ENCODE assay signal across 8 cellular contexts in genomic region chr6:16766043-16766521, GRCh38. TPM values are rescaled to one million over a fixed set of nuclear protein-coding genes. Genes with fewer than 3 reads are reported as not detected.
DNase-seq lines count a peak whose midpoint lies in the region; ATAC-seq and TF ChIP-seq lines count a peak whose summit lies in the region.

No MANE protein-coding gene starts in this region.

- no peaks in the 10 kb centered on the region for H3K9me3 ChIP-seq in SK-N-MC (ENCODE audit: low read depth, low read length)
- H3K9me3 ChIP-seq in ascending aorta: no peaks in the 10 kb centered on the region

- H3K4me3 ChIP-seq in SK-N-MC (peak overlapping the region; percentile 16; the same call in 1 of the 2 replicates), epithelial cell of esophagus (ENCODE audit: low read length) (no peak overlapping the region), ascending aorta (no peak overlapping the region)

- intact Hi-C loops in ascending aorta (cut with DNase I): loop anchor here (5.0 to 10.0 kb wide), 2 partner anchors 549 to 631 kb away; no protein-coding TSS in a partner anchor

- no peaks in the 10 kb centered on the region for H3K27me3 ChIP-seq in ascending aorta

- peak; percentile 52 for DNase-seq in activated naive CD4-positive, alpha-beta T cell treated with Interleukin-2 at 50 U/mL for 16 hours
- DNase-seq in activated naive CD4-positive, alpha-beta T cell treated with anti-CD3 and anti-CD28 coated beads, Interleukin-2, amount 50 U/mL, for 16 hours: no peak
- DNase-seq in SK-N-MC (ENCODE audit: low read depth, low spot score): no peak
- peak; percentile 75 for DNase-seq in epithelial cell of esophagus (ENCODE audit: low read depth)
- no peak for DNase-seq in stimulated activated effector memory CD8-positive, alpha-beta T cell treated with anti-CD3 and anti-CD28 coated beads, Interleukin-12 subunit alpha, Interleukin-12 subunit beta, amount 100 ng/mL, for 72 hours (ENCODE audit: low spot score in 2 of 2)
- no peak for DNase-seq in ascending aorta (ENCODE audit: low spot score in 2 of 2)

- H3K27ac Mint-ChIP-seq in stimulated activated effector memory CD8-positive, alpha-beta T cell treated with anti-CD3 and anti-CD28 coated beads, Interleukin-12 subunit alpha, Interleukin-12 subunit beta, amount 100 ng/mL, for 72 hours: no peak overlapping the region

- TF ChIP-seq CTCF in epithelial cell of esophagus (IDR thresholded peaks at IDR 0.05; ENCODE audit: insufficient read depth, low read depth, low read length, missing control alignments) (no peak), ascending aorta (IDR thresholded peaks at IDR 0.05) (no peak)

- peaks cover 20% of the 10 kb centered on the region for H3K36me3 Mint-ChIP-seq in stimulated activated effector memory CD8-positive, alpha-beta T cell treated with anti-CD3 and anti-CD28 coated beads, Interleukin-12 subunit alpha, Interleukin-12 subunit beta, amount 100 ng/mL, for 72 hours

- H3K4me1 ChIP-seq in ascending aorta: peaks cover 6 to 38% of the 10 kb centered on the region in 2 donors

- ATAC-seq in stimulated activated effector memory CD8-positive, alpha-beta T cell treated with anti-CD3 and anti-CD28 coated beads, Interleukin-12 subunit alpha, Interleukin-12 subunit beta, amount 100 ng/mL, for 72 hours: peak; percentile 60
- ATAC-seq in GM21526 (IDR thresholded peaks at IDR 0.05; ENCODE audit: low FRiP score, unreplicated experiment) (no peak), GM18907 (IDR thresholded peaks at IDR 0.05; ENCODE audit: unreplicated experiment) (no peak)

- peak overlapping the region; percentile 29 for H3K9ac ChIP-seq in SK-N-MC (ENCODE audit: insufficient read length)

- H3K27ac ChIP-seq in SK-N-MC (peak overlapping the region; percentile 26; the same call in 1 of the 2 replicates), ascending aorta (no peak overlapping the region)

- peaks cover 54% of the 10 kb centered on the region for H3K4me1 Mint-ChIP-seq in stimulated activated effector memory CD8-positive, alpha-beta T cell treated with anti-CD3 and anti-CD28 coated beads, Interleukin-12 subunit alpha, Interleukin-12 subunit beta, amount 100 ng/mL, for 72 hours

- H3K9me3 Mint-ChIP-seq in stimulated activated effector memory CD8-positive, alpha-beta T cell treated with anti-CD3 and anti-CD28 coated beads, Interleukin-12 subunit alpha, Interleukin-12 subunit beta, amount 100 ng/mL, for 72 hours: no peaks in the 10 kb centered on the region

- H3K36me3 ChIP-seq in SK-N-MC (ENCODE audit: insufficient read depth, low read length) (no peaks in the 10 kb centered on the region), ascending aorta (no peaks in the 10 kb centered on the region)

- no peak overlapping the region for H3K4me3 Mint-ChIP-seq in stimulated activated effector memory CD8-positive, alpha-beta T cell treated with anti-CD3 and anti-CD28 coated beads, Interleukin-12 subunit alpha, Interleukin-12 subunit beta, amount 100 ng/mL, for 72 hours

RNA-seq across cellular contexts. Expression of gene ATXN1, which starts 4.8 kb away (rescaled TPM):
- 68.3 TPM for total RNA-seq in ascending aorta

Comparison
In these comparisons a context has a peak if more than half of its experiments do, and no peak if none do; other contexts are left out.
1. DNase-seq: peak in activated naive CD4-positive, alpha-beta T cell treated with Interleukin-2 at 50 U/mL for 16 hours (single experiment) and epithelial cell of esophagus (single experiment); none in activated naive CD4-positive, alpha-beta T cell treated with anti-CD3 and anti-CD28 coated beads, Interleukin-2, amount 50 U/mL, for 16 hours (single experiment), SK-N-MC (single experiment), stimulated activated effector memory CD8-positive, alpha-beta T cell treated with anti-CD3 and anti-CD28 coated beads, Interleukin-12 subunit alpha, Interleukin-12 subunit beta, amount 100 ng/mL, for 72 hours (0 of 2) and ascending aorta (0 of 2).